In genomic region chr17:83132251-83133081, GRCh38 we compare ENCODE assay signal across 1 cellular context.
TF ChIP-seq lines count a peak whose summit lies in the region.

No MANE protein-coding gene starts in this region.

TF ChIP-seq in A549, 52 proteins besides CTCF, POLR2A, EP300 and RAD21 (continued from another document):
- TF ChIP-seq ATOH8 (CRISPR knock-in tag; IDR thresholded peaks at IDR 0.05; ENCODE audit: low read depth) (no peak), MAZ (IDR thresholded peaks at IDR 0.05; ENCODE audit: borderline replicate concordance, low read depth, low read length) (no peak), EHMT2 (IDR thresholded peaks at IDR 0.05; ENCODE audit: low read depth) (no peak), ZC3H11A (IDR thresholded peaks at IDR 0.05) (no peak), HOXA7 (CRISPR knock-in tag; IDR thresholded peaks at IDR 0.05) (no peak), JUNB (IDR thresholded peaks at IDR 0.05) (no peak), ESRRA (IDR thresholded peaks at IDR 0.05; ENCODE audit: borderline replicate concordance, low read length) (no peak), KDM1A (IDR thresholded peaks at IDR 0.05; ENCODE audit: low read depth) (no peak)
TF ChIP-seq in A549: peak in this region for 0.
